In the genomic region with DNA sequence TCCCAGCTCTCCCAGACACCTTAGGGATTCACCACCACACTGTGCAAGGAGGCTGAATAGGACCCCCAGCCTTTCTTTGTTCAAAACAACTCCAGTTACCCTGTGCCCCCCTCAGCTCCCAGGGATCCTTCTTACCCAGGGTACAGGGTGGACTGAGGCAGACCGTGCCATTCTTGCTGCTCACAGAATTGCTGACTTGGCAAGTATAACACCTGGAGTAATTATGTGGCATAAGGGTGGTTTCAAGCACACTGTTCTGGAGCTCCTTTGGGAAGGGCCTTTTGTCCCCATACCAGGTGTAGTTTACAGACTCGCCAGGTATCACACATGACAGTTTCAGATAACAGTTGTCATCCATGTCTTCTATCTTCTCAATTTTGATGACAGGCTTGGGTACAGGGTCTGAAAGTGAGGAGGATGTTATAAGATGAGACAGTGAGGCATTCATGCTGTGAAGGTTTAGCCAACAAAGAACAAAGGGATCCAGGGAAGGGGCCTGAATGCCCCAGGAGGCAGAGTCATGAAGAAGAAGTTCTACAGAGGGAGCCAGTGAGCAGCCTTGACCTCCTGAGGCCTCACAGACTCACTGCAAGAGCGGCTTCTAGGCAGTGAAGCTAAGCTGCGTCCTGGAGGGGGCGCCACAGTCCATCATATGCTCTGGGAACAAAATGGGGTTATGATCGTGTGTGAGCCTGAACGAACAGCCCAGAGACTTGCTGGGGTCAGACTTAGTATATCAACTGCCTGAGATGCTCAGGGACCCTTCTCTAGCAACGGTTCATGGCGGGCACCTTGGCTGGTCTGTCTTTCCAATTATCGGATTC, we compare ENCODE assay signal across 8 cellular contexts. TPM values are rescaled to one million over a fixed set of nuclear protein-coding genes. Genes with fewer than 3 reads are reported as not detected.
DNase-seq lines count a peak whose midpoint lies in the region; ATAC-seq and TF ChIP-seq lines count a peak whose summit lies in the region.

No MANE protein-coding gene starts in this region.

- H3K9me3 ChIP-seq in DND-41 (ENCODE audit: insufficient read depth, low read length, severe bottlenecking) (no peaks in the 10 kb centered on the region), HCT116 (ENCODE audit: control insufficient read depth in 1 of 2, insufficient read depth in 1 of 2, low read depth in 1 of 2, low read length in 2 of 2) (no peaks in the 10 kb centered on the region)

- peaks cover 88% of the 10 kb centered on the region for H3K36me3 Mint-ChIP-seq in activated CD4-positive, alpha-beta T cell treated with anti-CD3 and anti-CD28 coated beads, Interleukin-2, amount 10 ng/mL, durations not matched to agents 24 days and 14 days (ENCODE audit: low read depth)

- peak overlapping the region; percentile 77 for H3K27ac Mint-ChIP-seq in activated CD4-positive, alpha-beta T cell treated with anti-CD3 and anti-CD28 coated beads, Interleukin-2, amount 10 ng/mL, durations not matched to agents 24 days and 14 days

- RAD21 ChIA-PET in HCT116 (lab: Charles Lee; ENCODE audit: low non-redundant PET in 1 of 2, low total read pairs in 2 of 2, uncharacterized antibody in 2 of 2, unreplicated experiment in 2 of 2), result interaction anchor here in 1 of 2 experiments (0.6 to 1.2 kb wide), 2 partner anchors 271 to 309 kb away, joined by 3 read pairs; no protein-coding TSS in a partner anchor

- POLR2A ChIA-PET in HCT116 (lab: Charles Lee), result no interaction called here

- H4K20me1 ChIP-seq in DND-41 (ENCODE audit: insufficient read depth, low read length), result no peaks in the 10 kb centered on the region
- H4K20me1 ChIP-seq in HCT116 (ENCODE audit: insufficient read depth), result no peaks in the 10 kb centered on the region

- H3K4me1 ChIP-seq in DND-41 (ENCODE audit: insufficient read depth, low read length), result peaks cover 46% of the 10 kb centered on the region
- no peaks in the 10 kb centered on the region for H3K4me1 ChIP-seq in HCT116 (ENCODE audit: control insufficient read depth in 1 of 2, insufficient read depth in 2 of 2, low read length in 2 of 2)

- H2AFZ ChIP-seq in DND-41 (ENCODE audit: low read depth, low read length) (no peak overlapping the region), HCT116 (ENCODE audit: low read depth, low read length, poor library complexity, severe bottlenecking) (no peak overlapping the region)

- no peaks in the 10 kb centered on the region for H3K9me3 Mint-ChIP-seq in activated CD4-positive, alpha-beta T cell treated with anti-CD3 and anti-CD28 coated beads, Interleukin-2, amount 10 ng/mL, durations not matched to agents 24 days and 14 days

- H3K27me3 ChIP-seq in DND-41 (ENCODE audit: insufficient read depth, low read length, poor library complexity) (no peaks in the 10 kb centered on the region), HCT116 (ENCODE audit: insufficient read depth, low read length) (no peaks in the 10 kb centered on the region)

- H3K79me2 ChIP-seq in DND-41 (ENCODE audit: insufficient read depth, low read length) (peaks cover 13% of the 10 kb centered on the region), HCT116 (ENCODE audit: insufficient read depth, low read length) (no peaks in the 10 kb centered on the region)

- H3K27ac ChIP-seq in DND-41 (ENCODE audit: low read length) (peak overlapping the region; percentile 41), HCT116 (ENCODE audit: low read depth, low read length) (no peak overlapping the region)

- ATAC-seq in DND-41 (ENCODE audit: insufficient read depth, low read depth), result peak; percentile 84
- peak; percentile 99 for ATAC-seq in HCT116
- peak; percentile 74 for ATAC-seq in stimulated activated naive CD8-positive, alpha-beta T cell treated with anti-CD3 and anti-CD28 coated beads, Interleukin-15, Interleukin-2, amounts not matched to agents 100 U/mL and 50 U/mL, for 24 hours
- no peak for ATAC-seq in HG03520 (IDR thresholded peaks at IDR 0.05; ENCODE audit: unreplicated experiment)

- no peak overlapping the region for H3K4me3 Mint-ChIP-seq in activated CD4-positive, alpha-beta T cell treated with anti-CD3 and anti-CD28 coated beads, Interleukin-2, amount 10 ng/mL, durations not matched to agents 24 days and 14 days

- no peak for TF ChIP-seq POLR2A in HCT116 (IDR thresholded peaks at IDR 0.05; ENCODE audit: borderline replicate concordance, extremely low read depth, insufficient read depth, insufficient read length)

- DNase-seq in DND-41 (peak; percentile 87), HCT116 (ENCODE audit: low read depth, low spot score) (peak; percentile 78), NCI-H526 (lab: John Stamatoyannopoulos, UW) (peak; percentile 93 to 98), myocyte (ENCODE audit: low read depth) (peak; percentile 36)
- DNase-seq in activated CD4-positive, alpha-beta T cell treated with anti-CD3 and anti-CD28 coated beads, Interleukin-2, amount 10 ng/mL, durations not matched to agents 24 days and 14 days, result peak; percentile 95
- peak; percentile 81 for DNase-seq in effector CD8-positive, alpha-beta T cell (lab: John Stamatoyannopoulos, UW)
- DNase-seq in stimulated activated naive CD8-positive, alpha-beta T cell treated with anti-CD3 and anti-CD28 coated beads, Interleukin-15, Interleukin-2, amounts not matched to agents 100 U/mL and 50 U/mL, for 24 hours, result peak; percentile 88

- H3K4me1 Mint-ChIP-seq in activated CD4-positive, alpha-beta T cell treated with anti-CD3 and anti-CD28 coated beads, Interleukin-2, amount 10 ng/mL, durations not matched to agents 24 days and 14 days, result peaks cover 82% of the 10 kb centered on the region

- TF ChIP-seq RAD21 in HCT116 (IDR thresholded peaks at IDR 0.05; ENCODE audit: low read depth), result peak; percentile 89

- CTCF ChIA-PET in HCT116 (lab: Charles Lee), result interaction anchor here (0.6 to 2.8 kb wide), 14 partner anchors 11 to 544 kb away, joined by 3 to 16 read pairs (median 4); a partner anchor contains a TSS

- no peaks in the 10 kb centered on the region for H3K9me2 ChIP-seq in HCT116 (ENCODE audit: insufficient read depth)

- BruUV-seq in HCT116 (replicated peaks; lab: Mats Ljungman, UMichigan), result no TSS peak

- no peaks in the 10 kb centered on the region for H3K27me3 Mint-ChIP-seq in activated CD4-positive, alpha-beta T cell treated with anti-CD3 and anti-CD28 coated beads, Interleukin-2, amount 10 ng/mL, durations not matched to agents 24 days and 14 days

- intact Hi-C loops in HCT116 (cut with micrococcal nuclease), result loop anchor here (1.0 to 5.0 kb wide), 3 partner anchors 149 to 696 kb away; no protein-coding TSS in a partner anchor
- intact Hi-C loops in activated CD4-positive, alpha-beta T cell treated with anti-CD3 and anti-CD28 coated beads, Interleukin-2, amount 10 ng/mL, durations not matched to agents 24 days and 14 days (cut with micrococcal nuclease), result loop anchor here (1.0 to 5.0 kb wide), 5 partner anchors 45 to 339 kb away; a partner anchor contains a TSS

- H3K4me2 ChIP-seq in DND-41 (ENCODE audit: insufficient read depth, low read length) (no peak overlapping the region), HCT116 (ENCODE audit: low read length) (no peak overlapping the region)

- peaks cover 77% of the 10 kb centered on the region for H3K36me3 ChIP-seq in DND-41 (ENCODE audit: insufficient read depth, low read length)
- H3K36me3 ChIP-seq in HCT116 (ENCODE audit: control insufficient read depth in 1 of 2, insufficient read depth in 2 of 2, low read length in 2 of 2), result no peaks in the 10 kb centered on the region

- H3K4me3 ChIP-seq in DND-41 (ENCODE audit: low read depth in 1 of 2, low read length in 2 of 2) (no peak overlapping the region), HCT116 (replicated peaks in 1 of 2; ENCODE audit: low read depth in 1 of 2, low read length in 2 of 2) (no peak overlapping the region)

- TF ChIP-seq CTCF in DND-41 (IDR thresholded peaks at IDR 0.05; ENCODE audit: borderline replicate concordance, extremely low read depth, low read length, poor library complexity, severe bottlenecking) (peak; percentile 97), HCT116 (IDR thresholded peaks at IDR 0.05 in 2 of 3, conservative IDR thresholded peaks at IDR 0.05 in 1 of 3; ENCODE audit: borderline replicate concordance in 1 of 3, insufficient read depth in 1 of 3, low read depth in 2 of 3, low read length in 2 of 3) (peak; percentile 88 to 98 (median 95))

- H3K9ac ChIP-seq in DND-41 (ENCODE audit: low read depth, low read length) (no peak overlapping the region), HCT116 (ENCODE audit: low read length) (no peak overlapping the region)

TF ChIP-seq in HCT116, 20 proteins besides CTCF, POLR2A, EP300 and RAD21 (continues in another document):
- no peak for TF ChIP-seq ZNF274 (IDR thresholded peaks at IDR 0.05; ENCODE audit: low read depth, low read length)
- TF ChIP-seq SP1 (IDR thresholded peaks at IDR 0.05; ENCODE audit: low read depth), result no peak
- TF ChIP-seq EZH2phosphoT487 (IDR thresholded peaks at IDR 0.05; ENCODE audit: borderline replicate concordance), result no peak
- TF ChIP-seq TCF7L2 (IDR thresholded peaks at IDR 0.05; ENCODE audit: borderline replicate concordance, extremely low read depth, insufficient read depth, insufficient read length), result peak; percentile 38

RNA-seq across cellular contexts. Expression of a gene that starts 30.3 kb away (rescaled TPM):
- total RNA-seq in HCT116 (2021; ENCODE audit: unreplicated experiment) (0.20 TPM), myocyte (not detected in 2 replicates)
- polyA plus RNA-seq in HCT116 (2012), result not detected in 2 replicates
- total RNA-seq in activated CD4-positive, alpha-beta T cell treated with anti-CD3 and anti-CD28 coated beads, Interleukin-2, amount 10 ng/mL, durations not matched to agents 24 days and 14 days, result 206 and 208 TPM in 2 replicates
- not detected for polyA plus RNA-seq in myocyte (2012)

RNA-seq across cellular contexts. Expression of a gene that starts 34.4 kb away (rescaled TPM):
- 0.30 TPM for total RNA-seq in HCT116 (2021; ENCODE audit: unreplicated experiment)
- polyA plus RNA-seq in HCT116 (2012), result not detected in 2 replicates
- total RNA-seq in activated CD4-positive, alpha-beta T cell treated with anti-CD3 and anti-CD28 coated beads, Interleukin-2, amount 10 ng/mL, durations not matched to agents 24 days and 14 days, result 113 and 114 TPM in 2 replicates
- total RNA-seq in myocyte, result not detected in 2 replicates
- polyA plus RNA-seq in myocyte (2012), result not detected

RNA-seq across cellular contexts. Expression of a gene that starts 57.8 kb away (rescaled TPM):
- total RNA-seq in HCT116 (2021; ENCODE audit: unreplicated experiment) (0.34 TPM), myocyte (not detected in 2 replicates)
- 0.07 and 0.20 TPM in 2 replicates for polyA plus RNA-seq in HCT116 (2012)
- total RNA-seq in activated CD4-positive, alpha-beta T cell treated with anti-CD3 and anti-CD28 coated beads, Interleukin-2, amount 10 ng/mL, durations not matched to agents 24 days and 14 days, result 18.4 and 20.7 TPM in 2 replicates
- polyA plus RNA-seq in myocyte (2012), result not detected

Comparison
In these comparisons a context has a peak if more than half of its experiments do, and no peak if none do; other contexts are left out.
1. DNase-seq: peak in every context shown above with its lines; median percentile 96 in NCI-H526; 95 in activated CD4-positive, alpha-beta T cell treated with anti-CD3 and anti-CD28 coated beads, Interleukin-2, amount 10 ng/mL, durations not matched to agents 24 days and 14 days; 88 in stimulated activated naive CD8-positive, alpha-beta T cell treated with anti-CD3 and anti-CD28 coated beads, Interleukin-15, Interleukin-2, amounts not matched to agents 100 U/mL and 50 U/mL, for 24 hours; 87 in DND-41; 81 in effector CD8-positive, alpha-beta T cell; 78 in HCT116; 36 in myocyte.
2. RNA of a gene that starts 30.3 kb away (total RNA-seq): 206 to 208 TPM in activated CD4-positive, alpha-beta T cell treated with anti-CD3 and anti-CD28 coated beads, Interleukin-2, amount 10 ng/mL, durations not matched to agents 24 days and 14 days; 0.20 TPM in HCT116 (single experiment) and not detected in myocyte; every median in the first group is over 100 times any median in the second.
3. RNA of a gene that starts 34.4 kb away (total RNA-seq): 113 to 114 TPM in activated CD4-positive, alpha-beta T cell treated with anti-CD3 and anti-CD28 coated beads, Interleukin-2, amount 10 ng/mL, durations not matched to agents 24 days and 14 days; 0.30 TPM in HCT116 (single experiment) and not detected in myocyte; every median in the first group is over 10 times any median in the second.
4. RNA of a gene that starts 57.8 kb away (total RNA-seq): 18.4 to 20.7 TPM in activated CD4-positive, alpha-beta T cell treated with anti-CD3 and anti-CD28 coated beads, Interleukin-2, amount 10 ng/mL, durations not matched to agents 24 days and 14 days; 0.34 TPM in HCT116 (single experiment) and not detected in myocyte; every median in the first group is over 10 times any median in the second.